ENCODE assay signal across 1 cellular context in genomic region chr3:105366302-105367062, GRCh38.
A peak's percentile ranks its signal among the peaks of the same experiment; 100 is the strongest.
TF ChIP-seq lines count a peak whose summit lies in the region.

Gene ALCAM, plus strand, starts transcription at chr3:105366909.

TF ChIP-seq in HepG2, 621 proteins besides CTCF, POLR2A, EP300 and RAD21 (continued from another document and continues in another):
- peak; percentile 87 for TF ChIP-seq REPIN1 (CRISPR knock-in tag; IDR thresholded peaks at IDR 0.05; ENCODE audit: borderline replicate concordance, low read depth)
- TF ChIP-seq HDAC6 (IDR thresholded peaks at IDR 0.05; ENCODE audit: low read depth, low read length): no peak
- TF ChIP-seq ZNF569 (CRISPR knock-in tag; IDR thresholded peaks at IDR 0.05; ENCODE audit: borderline replicate concordance): no peak
- TF ChIP-seq CBX1 (IDR thresholded peaks at IDR 0.05; ENCODE audit: low read depth): no peak
- peak; percentile 27; the same call in 1 of the 2 replicates for TF ChIP-seq MTF2 (CRISPR knock-in tag; IDR thresholded peaks at IDR 0.05; ENCODE audit: borderline replicate concordance)
- peak; percentile 49 for TF ChIP-seq PAXIP1 (CRISPR knock-in tag; conservative IDR thresholded peaks at IDR 0.05)
- TF ChIP-seq PLRG1 (conservative IDR thresholded peaks at IDR 0.05): no peak
- no peak for TF ChIP-seq ZFP36 (IDR thresholded peaks at IDR 0.05; ENCODE audit: borderline replicate concordance, low read depth, low read length, partially characterized antibody)
- no peak; the same call in 1 of the 2 replicates for TF ChIP-seq PLSCR1 (CRISPR knock-in tag; IDR thresholded peaks at IDR 0.05; ENCODE audit: borderline replicate concordance)
- no peak for TF ChIP-seq SAFB2 (CRISPR knock-in tag; IDR thresholded peaks at IDR 0.05; ENCODE audit: borderline replicate concordance, low read depth)
- TF ChIP-seq ZNF616 (CRISPR knock-in tag; IDR thresholded peaks at IDR 0.05; ENCODE audit: low read depth): no peak
- TF ChIP-seq MED13 (CRISPR knock-in tag; IDR thresholded peaks at IDR 0.05): no peak
- peak; percentile 71; the same call in 1 of the 2 replicates for TF ChIP-seq NCOA1 (CRISPR knock-in tag; IDR thresholded peaks at IDR 0.05)
- no peak for TF ChIP-seq PBX3 (CRISPR knock-in tag; IDR thresholded peaks at IDR 0.05; ENCODE audit: borderline replicate concordance)
- peak; percentile 80; the same call in 1 of the 2 replicates for TF ChIP-seq HNF1B (CRISPR knock-in tag; IDR thresholded peaks at IDR 0.05)
- TF ChIP-seq KLF9 (CRISPR knock-in tag; IDR thresholded peaks at IDR 0.05; ENCODE audit: low read depth): 0 out of 2 replicates have a peak, but pooled peaks have one; percentile 36
- TF ChIP-seq ZNF282 (IDR thresholded peaks at IDR 0.05; ENCODE audit: partially characterized antibody): no peak
- peak; percentile 65 for TF ChIP-seq ZBTB14 (CRISPR knock-in tag; IDR thresholded peaks at IDR 0.05)
- peak; percentile 92 for TF ChIP-seq TFDP1 (CRISPR knock-in tag; IDR thresholded peaks at IDR 0.05; ENCODE audit: borderline replicate concordance)
- TF ChIP-seq ELF3 (CRISPR knock-in tag; IDR thresholded peaks at IDR 0.05): peak; percentile 74; the same call in 1 of the 2 replicates
- no peak for TF ChIP-seq FOXK1 (CRISPR knock-in tag; IDR thresholded peaks at IDR 0.05; ENCODE audit: borderline replicate concordance, low read depth)
- peak; percentile 21; the same call in 1 of the 2 replicates for TF ChIP-seq ZNF768 (CRISPR knock-in tag; IDR thresholded peaks at IDR 0.05)
- TF ChIP-seq ZBTB33 (CRISPR knock-in tag; IDR thresholded peaks at IDR 0.05): 0 out of 2 replicates have a peak, but pooled peaks have one; percentile 26
- TF ChIP-seq ZNF207 (IDR thresholded peaks at IDR 0.05; ENCODE audit: borderline replicate concordance): no peak
- TF ChIP-seq ZFP90 (CRISPR knock-in tag; IDR thresholded peaks at IDR 0.05; ENCODE audit: borderline replicate concordance): peak; percentile 86; the same call in 1 of the 2 replicates
- no peak for TF ChIP-seq CEBPZ (IDR thresholded peaks at IDR 0.05; ENCODE audit: low read length)
- TF ChIP-seq HMGXB3 (CRISPR knock-in tag; IDR thresholded peaks at IDR 0.05; ENCODE audit: borderline replicate concordance): 0 out of 2 replicates have a peak, but pooled peaks have one; percentile 35
- TF ChIP-seq CREB3 (CRISPR knock-in tag; IDR thresholded peaks at IDR 0.05): peak; percentile 87; the same call in 1 of the 2 replicates
- TF ChIP-seq GATAD2A (CRISPR knock-in tag; IDR thresholded peaks at IDR 0.05): peak; percentile 48
- TF ChIP-seq NFE2L2 (IDR thresholded peaks at IDR 0.05; ENCODE audit: low read length): no peak
- 0 out of 2 replicates have a peak, but pooled peaks have one; percentile 27 for TF ChIP-seq ZNF674 (CRISPR knock-in tag; IDR thresholded peaks at IDR 0.05; ENCODE audit: low read depth)
- peak; percentile 93 for TF ChIP-seq ARNT2 (CRISPR knock-in tag; IDR thresholded peaks at IDR 0.05; ENCODE audit: low read depth)
- TF ChIP-seq MLLT10 (CRISPR knock-in tag; IDR thresholded peaks at IDR 0.05): no peak
- TF ChIP-seq FOSL1 (CRISPR knock-in tag; IDR thresholded peaks at IDR 0.05; ENCODE audit: borderline replicate concordance): no peak
- no peak for TF ChIP-seq GTF3A (CRISPR knock-in tag; conservative IDR thresholded peaks at IDR 0.05)
- TF ChIP-seq EED (CRISPR knock-in tag; IDR thresholded peaks at IDR 0.05): no peak
- peak; percentile 78 for TF ChIP-seq ZNF792 (CRISPR knock-in tag; IDR thresholded peaks at IDR 0.05)
- TF ChIP-seq PAF1 (CRISPR knock-in tag; IDR thresholded peaks at IDR 0.05): no peak
- TF ChIP-seq ZNF138 (CRISPR knock-in tag; IDR thresholded peaks at IDR 0.05; ENCODE audit: low read depth): peak; percentile 77; the same call in 1 of the 2 replicates
